ENCODE assay signal across 16 cellular contexts in the genomic region with DNA sequence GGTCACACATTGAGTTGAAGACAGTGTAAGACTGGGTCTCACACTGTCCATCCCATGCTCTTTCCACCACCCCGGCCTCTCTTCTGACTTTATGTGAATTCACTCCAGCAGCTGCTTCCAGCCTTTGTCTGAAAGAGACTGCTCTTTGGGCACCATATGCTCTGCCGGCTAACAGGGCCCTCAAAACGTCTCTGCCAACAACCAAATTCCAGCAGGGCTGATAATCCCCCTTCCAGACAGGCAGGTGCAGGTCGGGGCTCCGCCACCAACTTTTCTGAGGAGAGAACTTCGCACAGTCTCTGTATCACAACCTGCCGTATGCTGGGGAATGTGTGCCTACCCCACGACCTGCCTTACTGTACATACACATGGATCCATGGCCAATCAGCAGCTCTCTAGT.
A peak's percentile ranks its signal among the peaks of the same experiment; 100 is the strongest.
DNase-seq lines count a peak whose midpoint lies in the region; ATAC-seq and TF ChIP-seq lines count a peak whose summit lies in the region.
"Had no signal": no experiment of that assay in that cellular context is flagged by ENCODE, and none has a peak within 500 bp of the region (broad histone marks: within the 10 kb centered on the region; RNA-seq: fewer than 3 reads in every experiment).

No MANE protein-coding gene starts in this region.

- H3K27ac ChIP-seq in KOPT-K1 (ENCODE audit: low read depth, low read length, poor library complexity, severe bottlenecking) (peak overlapping the region; percentile 27), WERI-Rb-1 (no peak overlapping the region)
- H3K27ac ChIP-seq: C4-2B had no signal

- H3K36me3 Mint-ChIP-seq in activated T-cell treated with anti-CD3 and anti-CD28 coated beads, Interleukin-2, amount 50 U/mL, for 4 hours (ENCODE audit: insufficient read depth): no peaks in the 10 kb centered on the region
- H3K36me3 Mint-ChIP-seq: CD4-positive, CD25-positive, alpha-beta regulatory T cell; CD8-positive, alpha-beta T cell had no signal

- H3K9me3 Mint-ChIP-seq in activated T-cell treated with anti-CD3 and anti-CD28 coated beads, Interleukin-2, amount 50 U/mL, for 4 hours: no peaks in the 10 kb centered on the region
- H3K9me3 Mint-ChIP-seq: CD8-positive, alpha-beta T cell; HFFc6 had no signal

- ATAC-seq in activated T-cell treated with anti-CD3 and anti-CD28 coated beads, Interleukin-2, amount 50 U/mL, for 4 hours: no peak
- ATAC-seq: CD8-positive, alpha-beta T cell had no signal

- no peaks in the 10 kb centered on the region for H3K27me3 Mint-ChIP-seq in activated T-cell treated with anti-CD3 and anti-CD28 coated beads, Interleukin-2, amount 50 U/mL, for 4 hours (ENCODE audit: low read depth)

- H3K9me3 ChIP-seq in KOPT-K1 (ENCODE audit: insufficient read depth, low read length, poor library complexity, severe bottlenecking) (no peaks in the 10 kb centered on the region), WERI-Rb-1 (ENCODE audit: severe bottlenecking) (no peaks in the 10 kb centered on the region)
- H3K9me3 ChIP-seq: Caco-2, HAP-1 had no signal

- peaks cover 14% of the 10 kb centered on the region for H3K4me1 Mint-ChIP-seq in activated T-cell treated with anti-CD3 and anti-CD28 coated beads, Interleukin-2, amount 50 U/mL, for 4 hours (ENCODE audit: low read depth)

- H3K4me3 Mint-ChIP-seq in activated T-cell treated with anti-CD3 and anti-CD28 coated beads, Interleukin-2, amount 50 U/mL, for 4 hours: no peak overlapping the region
- H3K4me3 Mint-ChIP-seq: CD4-positive, CD25-positive, alpha-beta regulatory T cell; CD8-positive, alpha-beta T cell; HFFc6 had no signal

- no peak overlapping the region for H3K4me3 ChIP-seq in WERI-Rb-1 (ENCODE audit: low read depth, low read length)
- H3K4me3 ChIP-seq: HAP-1 had no signal

- DNase-seq in NCI-H82 (lab: John Stamatoyannopoulos, UW) (peak; percentile 75), WERI-Rb-1 (peak; percentile 53), C1 segment of cervical spinal cord (lab: John Stamatoyannopoulos, UW) (no peak), hepatic stellate cell (ENCODE audit: low spot score) (no peak)
- DNase-seq in activated T-cell treated with anti-CD3 and anti-CD28 coated beads, Interleukin-2, amount 50 U/mL, for 4 hours: no peak
- DNase-seq: Caco-2; CD4-positive, CD25-positive, alpha-beta regulatory T cell; CD8-positive, alpha-beta T cell; DMS53; DMS79 treated with DMSO at 0.1 percent for 48 hours; GF-D8; GOT3; HFFc6 had no signal

- no peak for TF ChIP-seq CTCF in WERI-Rb-1 (IDR thresholded peaks at IDR 0.05; ENCODE audit: low read depth, low read length)

- H3K36me3 ChIP-seq in KOPT-K1 (ENCODE audit: insufficient read depth, low read length) (no peaks in the 10 kb centered on the region), WERI-Rb-1 (no peaks in the 10 kb centered on the region)
- H3K36me3 ChIP-seq: HAP-1 had no signal

- H3K27me3 ChIP-seq in WERI-Rb-1 (ENCODE audit: insufficient read depth, low read depth, severe bottlenecking): peaks cover 5% of the 10 kb centered on the region

Comparison
In these comparisons a context has a peak if more than half of its experiments do, and no peak if none do; other contexts are left out.
1. DNase-seq: peak in NCI-H82 (single experiment) and WERI-Rb-1 (single experiment); none in activated T-cell treated with anti-CD3 and anti-CD28 coated beads, Interleukin-2, amount 50 U/mL, for 4 hours (single experiment), C1 segment of cervical spinal cord (0 of 14) and hepatic stellate cell (single experiment).